Comparison of ENCODE assay signal across 8 cellular contexts in the genomic region with DNA sequence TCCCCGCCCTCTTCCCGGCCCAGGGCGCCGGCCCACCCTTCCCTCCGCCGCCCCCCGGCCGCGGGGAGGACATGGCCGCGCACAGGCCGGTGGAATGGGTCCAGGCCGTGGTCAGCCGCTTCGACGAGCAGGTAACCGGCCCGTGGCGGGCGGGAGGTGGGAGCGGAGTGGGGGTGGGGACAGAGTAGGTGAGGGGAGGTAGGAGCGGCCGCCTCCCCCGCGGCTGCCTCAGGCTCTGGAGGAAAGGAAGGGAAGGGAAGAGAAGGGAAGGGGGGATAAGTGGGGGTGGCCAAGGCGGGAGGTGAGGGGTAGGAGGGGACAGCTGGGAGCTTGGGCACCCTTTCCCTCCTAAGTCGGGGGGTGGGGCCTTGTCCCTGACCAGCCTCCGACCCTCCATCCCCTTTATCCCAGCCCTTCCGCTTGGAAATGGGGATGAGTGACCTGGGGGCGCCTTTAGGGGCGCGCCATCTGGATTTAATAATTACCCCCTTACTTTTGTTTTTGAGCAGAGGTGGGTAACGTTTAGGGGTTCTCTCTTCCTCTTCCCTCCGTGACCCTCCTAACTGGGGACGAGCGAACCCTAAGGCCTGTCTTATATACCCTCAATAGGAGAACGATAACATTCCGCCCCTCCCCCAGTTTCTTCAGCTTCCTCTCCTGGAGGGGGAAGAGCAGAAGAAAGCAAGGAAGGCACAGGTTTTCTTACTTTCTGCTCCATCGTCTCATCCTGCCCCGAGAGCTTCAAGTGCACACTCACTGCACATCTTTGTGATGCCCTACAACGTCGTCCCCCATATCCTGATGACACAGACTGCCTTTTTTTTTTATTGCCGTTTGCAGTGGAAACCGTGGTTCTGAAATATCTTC. TPM values are rescaled to one million over a fixed set of nuclear protein-coding genes. Genes with fewer than 3 reads are reported as not detected.
DNase-seq lines count a peak whose midpoint lies in the region; TF ChIP-seq lines count a peak whose summit lies in the region.

No MANE protein-coding gene starts in this region.

- H3K4me1 ChIP-seq in SJCRH30 (peaks cover 13% of the 10 kb centered on the region), adipocyte (ENCODE audit: control insufficient read depth, insufficient read depth, low read length) (peaks cover 7% of the 10 kb centered on the region), cardiac muscle cell (ENCODE audit: low read depth) (no peaks in the 10 kb centered on the region)

- H3K27me3 Mint-ChIP-seq in osteocyte (ENCODE audit: unreplicated experiment): no peaks in the 10 kb centered on the region

- peaks cover 4% of the 10 kb centered on the region for H3K36me3 ChIP-seq in SJCRH30
- no peaks in the 10 kb centered on the region for H3K36me3 ChIP-seq in adipocyte (ENCODE audit: control insufficient read depth, insufficient read depth, low read length, severe bottlenecking)
- no peaks in the 10 kb centered on the region for H3K36me3 ChIP-seq in cardiac muscle cell

- DNase-seq in NCI-H526 (lab: John Stamatoyannopoulos, UW) (peak; percentile 24 to 76), NCI-H526 treated with DMSO at 0.1 percent for 48 hours (lab: John Stamatoyannopoulos, UW) (no peak), HL-60 (ENCODE audit: low read depth in 1 of 2, low spot score in 1 of 2) (peak; percentile 64 to 68), SJCRH30 (peak; percentile 92 to 93), adipocyte (ENCODE audit: low read depth) (peak; percentile 63), cardiac muscle cell (ENCODE audit: low read depth in 1 of 2, low spot score in 1 of 2) (peak; percentile 50 to 65), osteocyte (ENCODE audit: extremely low spot score, unreplicated experiment) (peak; percentile 85), amniotic stem cell (lab: John Stamatoyannopoulos, UW) (no peak)

- H3K4me1 Mint-ChIP-seq in osteocyte (ENCODE audit: unreplicated experiment): peaks cover 21% of the 10 kb centered on the region

- H3K9ac ChIP-seq in adipocyte (ENCODE audit: low read length): peak overlapping the region; percentile 88

- peak overlapping the region; percentile 96 for H3K27ac Mint-ChIP-seq in osteocyte (ENCODE audit: unreplicated experiment)

- TF ChIP-seq CTCF in HL-60 (IDR thresholded peaks at IDR 0.05; ENCODE audit: insufficient read depth, low read length): no peak
- TF ChIP-seq CTCF in cardiac muscle cell (IDR thresholded peaks at IDR 0.05; ENCODE audit: low read depth, low read length): no peak
- no peak for TF ChIP-seq CTCF in osteocyte (IDR thresholded peaks at IDR 0.05)

- peak overlapping the region; percentile 85 for H3K27ac ChIP-seq in HL-60 (replicated peaks)
- H3K27ac ChIP-seq in SJCRH30: peak overlapping the region; percentile 95
- peak overlapping the region; percentile 97 for H3K27ac ChIP-seq in cardiac muscle cell

- H3K9me3 Mint-ChIP-seq in osteocyte (ENCODE audit: unreplicated experiment): no peaks in the 10 kb centered on the region

- peak overlapping the region; percentile 99 for H3K4me3 ChIP-seq in HL-60 (replicated peaks; ENCODE audit: insufficient read depth, low read length)
- H3K4me3 ChIP-seq in SJCRH30: peak overlapping the region; percentile 98
- H3K4me3 ChIP-seq in adipocyte (ENCODE audit: low read length): peak overlapping the region; percentile 90
- H3K4me3 ChIP-seq in cardiac muscle cell: peak overlapping the region; percentile 98

- no peaks in the 10 kb centered on the region for H3K27me3 ChIP-seq in HL-60 (ENCODE audit: insufficient read depth, poor library complexity, severe bottlenecking)
- no peaks in the 10 kb centered on the region for H3K27me3 ChIP-seq in SJCRH30
- no peaks in the 10 kb centered on the region for H3K27me3 ChIP-seq in adipocyte (replicated peaks; ENCODE audit: control insufficient read depth, insufficient read depth, low read length)
- H3K27me3 ChIP-seq in cardiac muscle cell: no peaks in the 10 kb centered on the region

- H3K36me3 Mint-ChIP-seq in osteocyte (ENCODE audit: unreplicated experiment): no peaks in the 10 kb centered on the region

- H3K9me3 ChIP-seq in SJCRH30 (replicated peaks) (no peaks in the 10 kb centered on the region), adipocyte (ENCODE audit: control insufficient read depth, low read length) (no peaks in the 10 kb centered on the region), cardiac muscle cell (ENCODE audit: low read depth) (no peaks in the 10 kb centered on the region)

- H3K4me3 Mint-ChIP-seq in osteocyte (ENCODE audit: unreplicated experiment): peak overlapping the region; percentile 96

RNA-seq across cellular contexts. Expression of a gene that starts 0.7 kb away (rescaled TPM):
- 48.3 and 57.0 TPM in 2 replicates for total RNA-seq in SJCRH30 (2014; rRNA removed; shearing (Covaris generic))
- 17.5 and 32.9 TPM in 2 replicates for total RNA-seq in cardiac muscle cell
- 17.7 and 20.2 TPM in 2 replicates for polyA plus RNA-seq in cardiac muscle cell
- total RNA-seq in osteocyte: 66.7 and 70.4 TPM in 2 replicates

Comparison
In these comparisons a context has a peak if more than half of its experiments do, and no peak if none do; other contexts are left out.
1. DNase-seq: peak in NCI-H526 (2 of 2), HL-60 (2 of 2), SJCRH30 (2 of 2), adipocyte (single experiment), cardiac muscle cell (2 of 2) and osteocyte (single experiment); none in NCI-H526 treated with DMSO at 0.1 percent for 48 hours (single experiment) and amniotic stem cell (single experiment).
2. Peak in every context shown above with its lines, with median percentiles within 50 percentile points of each other: H3K27ac ChIP-seq and H3K4me3 ChIP-seq.